In the genomic region with DNA sequence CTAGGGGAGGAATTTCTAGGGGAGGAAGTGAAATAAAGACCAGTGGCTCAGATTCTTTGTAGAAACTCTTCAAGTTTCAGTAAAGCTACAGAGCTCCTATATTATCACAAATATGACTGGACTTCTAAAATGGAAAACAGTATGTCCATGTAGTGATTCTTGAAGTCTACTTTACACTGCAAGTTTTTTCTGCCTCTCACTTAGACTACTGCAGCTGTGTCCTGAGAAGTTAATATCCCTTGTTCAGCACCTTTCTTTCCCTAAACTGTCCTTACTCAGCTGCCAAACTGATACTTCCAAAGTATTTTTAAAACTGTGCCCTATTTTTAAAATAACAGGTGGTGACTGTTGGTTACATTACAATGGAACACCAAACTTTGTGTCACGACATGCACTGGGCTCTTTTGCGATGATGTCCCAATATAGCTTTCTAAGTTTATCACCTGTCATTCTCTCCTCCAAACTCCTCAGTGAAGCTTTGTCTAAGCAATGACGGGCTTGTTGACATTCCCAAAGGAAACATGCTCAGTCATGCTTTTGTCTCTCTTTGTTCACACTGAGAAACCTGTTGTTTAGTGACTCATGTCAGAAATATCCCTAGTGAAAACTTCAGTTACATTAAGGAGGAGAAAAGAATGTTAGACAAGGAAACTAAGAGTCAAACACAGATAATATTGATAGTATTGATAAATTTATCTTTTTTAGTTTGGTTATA, we compare ENCODE assay signal across 13 cellular contexts.
DNase-seq lines count a peak whose midpoint lies in the region; ATAC-seq, FAIRE-seq and TF ChIP-seq lines count a peak whose summit lies in the region.
"Had no signal": no experiment of that assay in that cellular context is flagged by ENCODE, and none has a peak within 500 bp of the region (broad histone marks: within the 10 kb centered on the region; RNA-seq: fewer than 3 reads in every experiment).

No MANE protein-coding gene starts in this region.

- TF ChIP-seq EP300 in HepG2 (IDR thresholded peaks at IDR 0.05; ENCODE audit: low read depth in 2 of 2, low read length in 2 of 2) (no peak), HepG2 (CRISPR knock-in tag; IDR thresholded peaks at IDR 0.05; ENCODE audit: borderline replicate concordance) (no peak)

- H3K4me3 ChIP-seq in HepG2 (replicated peaks in 1 of 3; ENCODE audit: insufficient read depth in 1 of 3, low read depth in 2 of 3, low read length in 3 of 3) (no peak overlapping the region), right lobe of liver (no peak overlapping the region), Panc1 (ENCODE audit: low read depth in 2 of 2, low read length in 2 of 2) (no peak overlapping the region), brain microvascular endothelial cell (ENCODE audit: low read depth, low read length) (no peak overlapping the region), Peyer's patch (no peak overlapping the region)
- H3K4me3 ChIP-seq: lung had no signal

- no peak for TF ChIP-seq RAD21 in HepG2 (CRISPR knock-in tag; IDR thresholded peaks at IDR 0.05)

- no peaks in the 10 kb centered on the region for H3K27me3 ChIP-seq in HepG2 (ENCODE audit: control insufficient read depth in 1 of 2, insufficient read depth in 2 of 2, low read length in 2 of 2)
- H3K27me3 ChIP-seq in right lobe of liver = no peaks in the 10 kb centered on the region
- H3K27me3 ChIP-seq in Panc1 (ENCODE audit: control insufficient read depth, insufficient read depth, low read length) = no peaks in the 10 kb centered on the region
- H3K27me3 ChIP-seq in brain microvascular endothelial cell (replicated peaks) = no peaks in the 10 kb centered on the region
- H3K27me3 ChIP-seq in Peyer's patch = no peaks in the 10 kb centered on the region

- TF ChIP-seq CTCF in HepG2 (CRISPR knock-in tag; IDR thresholded peaks at IDR 0.05) = no peak
- no peak for TF ChIP-seq CTCF in right lobe of liver (IDR thresholded peaks at IDR 0.05)
- TF ChIP-seq CTCF in Panc1 (IDR thresholded peaks at IDR 0.05) = no peak
- TF ChIP-seq CTCF in brain microvascular endothelial cell (IDR thresholded peaks at IDR 0.05; ENCODE audit: low read depth, low read length, missing control alignments) = no peak
- no peak for TF ChIP-seq CTCF in Peyer's patch (IDR thresholded peaks at IDR 0.05)

- intact Hi-C loops in HepG2 (cut with micrococcal nuclease; ENCODE audit: unreplicated experiment) = no loop called here
- intact Hi-C loops in right lobe of liver (cut with DNase I) = no loop called here
- intact Hi-C loops in Panc1 (cut with micrococcal nuclease; ENCODE audit: unreplicated experiment) = no loop called here

- H4K20me1 ChIP-seq in HepG2 (ENCODE audit: insufficient read depth, low read length) = no peaks in the 10 kb centered on the region

- H3K36me3 ChIP-seq in HepG2 (replicated peaks in 1 of 2; ENCODE audit: control insufficient read depth in 1 of 2, insufficient read depth in 2 of 2, low read length in 2 of 2) = no peaks in the 10 kb centered on the region
- no peaks in the 10 kb centered on the region for H3K36me3 ChIP-seq in right lobe of liver
- no peaks in the 10 kb centered on the region for H3K36me3 ChIP-seq in Panc1 (ENCODE audit: control insufficient read depth, insufficient read depth, low read length)
- H3K36me3 ChIP-seq in brain microvascular endothelial cell (replicated peaks) = no peaks in the 10 kb centered on the region
- no peaks in the 10 kb centered on the region for H3K36me3 ChIP-seq in Peyer's patch

- H3K4me1 ChIP-seq in HepG2 (ENCODE audit: insufficient read depth, low read length) = no peaks in the 10 kb centered on the region
- no peaks in the 10 kb centered on the region for H3K4me1 ChIP-seq in right lobe of liver
- H3K4me1 ChIP-seq in Panc1 (ENCODE audit: control insufficient read depth, insufficient read depth, low read length) = no peaks in the 10 kb centered on the region
- H3K4me1 ChIP-seq in Peyer's patch = no peaks in the 10 kb centered on the region

- TF ChIP-seq POLR2A in HepG2 (IDR thresholded peaks at IDR 0.05; ENCODE audit: insufficient read depth in 1 of 2, low read depth in 2 of 2, low read length in 2 of 2) (no peak), right lobe of liver (IDR thresholded peaks at IDR 0.05) (no peak), Peyer's patch (IDR thresholded peaks at IDR 0.05) (no peak)

- BruUV-seq in HepG2 (replicated peaks; lab: Mats Ljungman, UMichigan) = no TSS peak
- no TSS peak for BruUV-seq in Panc1 (replicated peaks; lab: Mats Ljungman, UMichigan)

- ATAC-seq in HepG2 = peak; percentile 35; the same call in 1 of the 3 replicates
- no peak for ATAC-seq in right lobe of liver
- peak; percentile 84 for ATAC-seq in Panc1
- ATAC-seq: stimulated activated naive CD8-positive, alpha-beta T cell treated with anti-CD3 and anti-CD28 coated beads, Interleukin-15, Interleukin-2, amounts not matched to agents 100 U/mL and 50 U/mL, for 24 hours had no signal

- in situ Hi-C loops in HepG2 (cut with HindIII; ENCODE audit: extremely low pct_ligation_motif_present, low pct_unique_long_range_greater_than_20kb) (no loop called here), Panc1 (cut with HindIII; ENCODE audit: low pct_unique_long_range_greater_than_20kb, low sequenced_read_pairs) (no loop called here), brain microvascular endothelial cell (cut with HindIII; ENCODE audit: low pct_ligation_motif_present, low sequenced_read_pairs) (no loop called here)

- no peak overlapping the region for H3K9ac ChIP-seq in HepG2 (ENCODE audit: insufficient read depth, low read depth, low read length)

- CTCF ChIA-PET in HepG2 (lab: Yijun Ruan, JAX; ENCODE audit: low intra/inter-chr PET ratio, low total read pairs) (no interaction called here), Panc1 (lab: Charles Lee) (no interaction called here)

- 7% methylated on average over 3 of the region's 3 CpGs for WGBS in HepG2 (ENCODE audit: low lambda C conversion rate)
- WGBS in right lobe of liver (ENCODE audit: insufficient coverage, low coverage, low lambda C conversion rate, missing lambda C conversion rate) = 26% methylated on average over 3 of the region's 3 CpGs

- H3K4me2 ChIP-seq in HepG2 (ENCODE audit: low read depth, low read length) = no peak overlapping the region

- DNase-seq in HepG2 (ENCODE audit: low spot score) (peak; percentile 56), right lobe of liver (no peak), Panc1 (ENCODE audit: low read depth, low spot score) (peak; percentile 77), iPS DF 4.7 (ENCODE audit: extremely low read depth, low spot score) (peak; percentile 69), brain microvascular endothelial cell (no peak), Peyer's patch (no peak), activated gamma-delta T cell treated with Interleukin-2 at 50 U/mL for 16 hours (no peak), SKM-1 (lab: John Stamatoyannopoulos, UW; ENCODE audit: unreplicated experiment) (no peak)
- DNase-seq: AML-193; NCI-H2081 treated with DMSO at 0.1 percent for 48 hours; stimulated activated naive CD8-positive, alpha-beta T cell treated with anti-CD3 and anti-CD28 coated beads, Interleukin-15, Interleukin-2, amounts not matched to agents 100 U/mL and 50 U/mL, for 24 hours had no signal

- H2AFZ ChIP-seq in HepG2 (ENCODE audit: low read length) = no peak overlapping the region

- H3K79me2 ChIP-seq in HepG2 (ENCODE audit: insufficient read depth, low read length) = no peaks in the 10 kb centered on the region

- H3K27ac ChIP-seq in HepG2 (ENCODE audit: extremely low read length, insufficient read depth, low read length) (no peak overlapping the region), right lobe of liver (no peak overlapping the region), Panc1 (ENCODE audit: low read length) (no peak overlapping the region), brain microvascular endothelial cell (no peak overlapping the region), Peyer's patch (no peak overlapping the region)

- H3K9me3 ChIP-seq in HepG2 (ENCODE audit: low read length) = no peaks in the 10 kb centered on the region
- H3K9me3 ChIP-seq in right lobe of liver = no peaks in the 10 kb centered on the region
- no peaks in the 10 kb centered on the region for H3K9me3 ChIP-seq in Panc1 (ENCODE audit: control insufficient read depth, insufficient read depth, low read depth, low read length)
- no peaks in the 10 kb centered on the region for H3K9me3 ChIP-seq in Peyer's patch

- FAIRE-seq in HepG2 (lab: Jason Lieb, UNC) = no peak
- FAIRE-seq: endothelial cell of umbilical vein had no signal

- POLR2A ChIA-PET in HepG2 (lab: Yijun Ruan, JAX) (no interaction called here), Panc1 (lab: Charles Lee) (no interaction called here)

TF ChIP-seq in HepG2, 621 proteins besides CTCF, POLR2A, EP300 and RAD21 (continues in another document):
- TF ChIP-seq ELF1 (CRISPR knock-in tag; IDR thresholded peaks at IDR 0.05) (no peak), NFE2L2 (IDR thresholded peaks at IDR 0.05; ENCODE audit: low read length) (peak; percentile 84), ARID5B (CRISPR knock-in tag; IDR thresholded peaks at IDR 0.05) (peak; percentile 35; the same call in 1 of the 2 replicates), ZNF253 (CRISPR knock-in tag; IDR thresholded peaks at IDR 0.05; ENCODE audit: borderline replicate concordance) (no peak), AHR (CRISPR knock-in tag; IDR thresholded peaks at IDR 0.05) (no peak)

Comparison
In these comparisons a context has a peak if more than half of its experiments do, and no peak if none do; other contexts are left out.
1. ATAC-seq: peak in HepG2 (single experiment) and Panc1 (single experiment); none in right lobe of liver (0 of 4).
2. DNase-seq: peak in HepG2 (single experiment), Panc1 (single experiment) and iPS DF 4.7 (single experiment); none in right lobe of liver (0 of 3), brain microvascular endothelial cell (single experiment), Peyer's patch (0 of 3), activated gamma-delta T cell treated with Interleukin-2 at 50 U/mL for 16 hours (single experiment) and SKM-1 (single experiment).